In the genomic region with DNA sequence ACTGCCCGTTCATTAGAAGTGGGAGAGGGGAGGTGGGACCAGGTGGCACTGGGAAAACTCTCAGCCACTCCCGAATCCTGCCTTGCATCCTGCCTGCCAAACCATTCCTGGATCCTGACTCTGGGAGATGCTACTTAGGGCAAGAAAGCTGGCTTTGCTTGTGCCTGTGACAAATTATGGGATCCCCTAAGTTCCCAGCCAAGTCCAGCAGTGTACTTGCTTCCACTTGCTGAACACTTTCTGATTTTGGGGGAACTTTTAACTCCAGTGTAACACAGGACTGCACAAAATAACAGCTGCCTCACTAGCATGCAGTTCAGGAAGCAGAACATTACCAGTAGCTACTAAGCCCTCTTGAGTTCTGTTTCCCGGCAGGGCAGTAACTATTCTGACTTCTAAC, we compare ENCODE assay signal across 23 cellular contexts. TPM values are rescaled to one million over a fixed set of nuclear protein-coding genes. Genes with fewer than 3 reads are reported as not detected.
DNase-seq lines count a peak whose midpoint lies in the region; FAIRE-seq and TF ChIP-seq lines count a peak whose summit lies in the region.
"Had no signal": no experiment of that assay in that cellular context is flagged by ENCODE, and none has a peak within 500 bp of the region (broad histone marks: within the 10 kb centered on the region; RNA-seq: fewer than 3 reads in every experiment).

No MANE protein-coding gene starts in this region.

- H3K79me1 ChIP-seq in H1 (ENCODE audit: low read depth, low read length) = no peaks in the 10 kb centered on the region

- 0 out of 2 replicates have a peak overlapping the region, but pooled peaks have one; percentile 50 for H2BK15ac ChIP-seq in H1 (ENCODE audit: low read length)

- peaks cover 53% of the 10 kb centered on the region for H3F3A ChIP-seq in neural progenitor cell (ENCODE audit: low read depth)

- H2BK20ac ChIP-seq in H1 (ENCODE audit: low read length) = no peak overlapping the region

- no peaks in the 10 kb centered on the region for H3K36me3 Mint-ChIP-seq in neural progenitor cell

- no peak overlapping the region for H3K4me3 Mint-ChIP-seq in neural progenitor cell
- H3K4me3 Mint-ChIP-seq: CD4-positive, alpha-beta T cell had no signal

- 34% methylated on average over 3 of the region's 3 CpGs; no CpG with 5 or more reads in 1 of the 2 experiments for WGBS in H1 (ENCODE audit: extremely low coverage in 1 of 2, insufficient coverage in 1 of 2, insufficient read length in 1 of 2, insufficient replicate concordance in 2 of 2, low coverage in 1 of 2, low lambda C conversion rate in 2 of 2, missing lambda C conversion rate in 1 of 2), 2 experiments

- no peak overlapping the region for H4K5ac ChIP-seq in H1 (ENCODE audit: insufficient read length, low read depth, low read length)

- TF ChIP-seq RAD21 in H1 (IDR thresholded peaks at IDR 0.05 in 1 of 2, conservative IDR thresholded peaks at IDR 0.05 in 1 of 2; ENCODE audit: low read depth in 2 of 2, low read length in 2 of 2) = no peak

- no peak overlapping the region for H4K8ac ChIP-seq in H1 (ENCODE audit: extremely low read depth, insufficient read depth, low read length)

- DNase-seq in left ventricle myocardium inferior (no peak), cardiac septum (ENCODE audit: low spot score) (no peak), H1 (ENCODE audit: low read depth in 1 of 2, low spot score in 2 of 2) (no peak), neural progenitor cell (ENCODE audit: low spot score) (no peak), NCI-H1105 treated with DMSO at 0.1 percent for 48 hours (lab: John Stamatoyannopoulos, UW) (no peak)
- no peak for DNase-seq in stimulated activated CD4-positive, alpha-beta T cell treated with anti-CD3 and anti-CD28 coated beads, Interleukin-4, amount 100 ng/mL, for 1 hour
- no peak for DNase-seq in activated naive CD4-positive, alpha-beta T cell treated with anti-CD3 and anti-CD28 coated beads, Interleukin-2, amount 50 U/mL, for 16 hours
- DNase-seq: AML-193; CD4-positive, alpha-beta T cell; COR-L47; GM23248; NCI-H1092; NCI-H1436; NCI-H187 treated with DMSO at 0.1 percent for 48 hours; NCI-H524 treated with DMSO at 0.1 percent for 48 hours; NCI-H774 had no signal

- H2AK5ac ChIP-seq in H1 (ENCODE audit: low read depth, low read length) = no peak overlapping the region

- H3K4me2 ChIP-seq in H1 (ENCODE audit: insufficient read depth in 1 of 2, low read depth in 2 of 2, low read length in 2 of 2) (no peak overlapping the region), neural progenitor cell (peak overlapping the region; percentile 2)
- H3K4me2 ChIP-seq: BLaER1 treated with 17β-estradiol and CSF1 and Interleukin-3, amounts not matched to agents 10 nM and 100 nM had no signal

- no peak overlapping the region for H3K4ac ChIP-seq in H1 (replicated peaks; ENCODE audit: insufficient read length, low read depth, low read length)

- H2BK5ac ChIP-seq in H1 (ENCODE audit: low read depth, low read length) = no peak overlapping the region

- H3K23ac ChIP-seq in H1 (ENCODE audit: insufficient read length) = no peak overlapping the region

- H2AFZ ChIP-seq in H1 (ENCODE audit: low read length) (no peak overlapping the region), neural progenitor cell (replicated peaks) (no peak overlapping the region)
- H2AFZ ChIP-seq: GM23248 had no signal

- TF ChIP-seq EP300 in H1 (IDR thresholded peaks at IDR 0.05; ENCODE audit: borderline replicate concordance in 1 of 2, low read depth in 2 of 2, low read length in 2 of 2) = no peak

- no peak overlapping the region for H4K91ac ChIP-seq in H1 (replicated peaks; ENCODE audit: insufficient read length, low read length)

- peaks cover 5 to 16% of the 10 kb centered on the region in 2 experiments for H4K20me1 ChIP-seq in H1 (replicated peaks in 1 of 2; ENCODE audit: control insufficient read depth in 1 of 2, insufficient read depth in 2 of 2, low read length in 2 of 2)
- peaks cover 53% of the 10 kb centered on the region for H4K20me1 ChIP-seq in neural progenitor cell (ENCODE audit: low read depth)

- H2BK12ac ChIP-seq in H1 (ENCODE audit: low read depth, low read length) = 0 out of 2 replicates have a peak overlapping the region, but pooled peaks have one; percentile 19

- peaks cover 52% of the 10 kb centered on the region for H3K27me3 Mint-ChIP-seq in neural progenitor cell (ENCODE audit: insufficient read depth, low read depth)

- no peak for FAIRE-seq in H1 (lab: Jason Lieb, UNC)
- FAIRE-seq: A204.1, G401.6, RCC 7860 had no signal

- H3K4me3 ChIP-seq in left ventricle myocardium inferior (no peak overlapping the region), H1 (ENCODE audit: extremely low read depth in 1 of 4, insufficient read depth in 2 of 4, low read depth in 3 of 4, low read length in 4 of 4) (no peak overlapping the region), neural progenitor cell (no peak overlapping the region)
- H3K4me3 ChIP-seq: BLaER1 treated with 17β-estradiol and CSF1 and Interleukin-3, amounts not matched to agents 10 nM and 100 nM; GM23248; SJSA1 had no signal

- CTCF ChIA-PET in H1 (lab: Charles Lee; ENCODE audit: partially characterized antibody) = interaction anchor here (0.6 to 1.7 kb wide), 4 partner anchors 20 to 493 kb away, joined by 3 to 6 read pairs (median 4); no protein-coding TSS in a partner anchor

- H2BK120ac ChIP-seq in H1 (replicated peaks; ENCODE audit: low read depth, low read length) = no peak overlapping the region

- H3K4me1 ChIP-seq in left ventricle myocardium inferior (peaks cover 70% of the 10 kb centered on the region), H1 (replicated peaks in 1 of 4; ENCODE audit: control insufficient read depth in 3 of 4, insufficient read depth in 4 of 4, low read length in 3 of 4) (peaks cover 0 to 31% (median 16%) of the 10 kb centered on the region in 4 experiments; a peak in 6 of 7 replicates), neural progenitor cell (peaks cover 34% of the 10 kb centered on the region)
- H3K4me1 ChIP-seq: BLaER1 treated with 17β-estradiol and CSF1 and Interleukin-3, amounts not matched to agents 10 nM and 100 nM; SJSA1 had no signal

- no peak overlapping the region for H3K56ac ChIP-seq in H1 (replicated peaks; ENCODE audit: insufficient read length, low read depth, low read length)

- H3K9ac ChIP-seq in H1 (replicated peaks in 1 of 4; ENCODE audit: extremely low read depth in 1 of 4, low read depth in 3 of 4, low read length in 3 of 4) (no peak overlapping the region), neural progenitor cell (no peak overlapping the region)
- H3K9ac ChIP-seq: BLaER1 treated with 17β-estradiol and CSF1 and Interleukin-3, amounts not matched to agents 10 nM and 100 nM; GM23248 had no signal

- POLR2A ChIA-PET in H1 (lab: Charles Lee; ENCODE audit: partially characterized antibody) = interaction anchor here (4.8 kb wide), 1 partner anchor 13 kb away, joined by 27 read pairs; a partner anchor contains a TSS

- H3K9me3 Mint-ChIP-seq in neural progenitor cell = no peaks in the 10 kb centered on the region
- H3K9me3 Mint-ChIP-seq: CD4-positive, alpha-beta T cell had no signal

- no peak for TF ChIP-seq POLR2A in H1 (IDR thresholded peaks at IDR 0.05; ENCODE audit: control extremely low read depth in 1 of 2, low read depth in 2 of 2, low read length in 2 of 2)

- intact Hi-C loops in left ventricle myocardium inferior (cut with micrococcal nuclease) = no loop called here
- intact Hi-C loops in cardiac septum (cut with DNase I) = no loop called here

- H3K9me3 ChIP-seq in left ventricle myocardium inferior (replicated peaks) = no peaks in the 10 kb centered on the region
- no peaks in the 10 kb centered on the region for H3K9me3 ChIP-seq in H1 (ENCODE audit: insufficient read depth in 2 of 2, low read depth in 1 of 2, low read length in 1 of 2)
- no peaks in the 10 kb centered on the region for H3K9me3 ChIP-seq in neural progenitor cell (ENCODE audit: low read depth)

- peaks cover 99% of the 10 kb centered on the region for H3K27me3 ChIP-seq in left ventricle myocardium inferior (ENCODE audit: low read depth)
- peaks cover 49 to 100% (median 88%) of the 10 kb centered on the region in 4 experiments for H3K27me3 ChIP-seq in H1 (replicated peaks in 1 of 4; ENCODE audit: control insufficient read depth in 3 of 4, extremely low read depth in 1 of 4, insufficient read depth in 3 of 4, low read length in 3 of 4)
- peaks cover 100% of the 10 kb centered on the region for H3K27me3 ChIP-seq in neural progenitor cell

- H3K23me2 ChIP-seq in H1 (ENCODE audit: low read depth, low read length) = no peaks in the 10 kb centered on the region; the same call in 1 of the 2 replicates

- TF ChIP-seq CTCF in left ventricle myocardium inferior (IDR thresholded peaks at IDR 0.05; ENCODE audit: borderline replicate concordance) (no peak), H1 (IDR thresholded peaks at IDR 0.05; ENCODE audit: control extremely low read depth in 1 of 3, insufficient read depth in 1 of 3, low read depth in 1 of 3, low read length in 3 of 3) (no peak), neural progenitor cell (IDR thresholded peaks at IDR 0.05) (no peak)

- peak overlapping the region; percentile 91 for H3K27ac ChIP-seq in left ventricle myocardium inferior (replicated peaks)
- H3K27ac ChIP-seq in H1 (ENCODE audit: low read depth, low read length) = no peak overlapping the region
- no peak overlapping the region for H3K27ac ChIP-seq in neural progenitor cell
- H3K27ac ChIP-seq: BLaER1 treated with 17β-estradiol and CSF1 and Interleukin-3, amounts not matched to agents 10 nM and 100 nM; GM23248; SJSA1 had no signal

- H3K79me2 ChIP-seq in H1 (ENCODE audit: control insufficient read depth in 1 of 2, insufficient read depth in 2 of 2, low read length in 2 of 2) = no peaks in the 10 kb centered on the region
- no peaks in the 10 kb centered on the region for H3K79me2 ChIP-seq in neural progenitor cell (ENCODE audit: low read depth)

- H3K14ac ChIP-seq in H1 (ENCODE audit: insufficient read length) = no peak overlapping the region

- H3K27ac Mint-ChIP-seq in neural progenitor cell = no peak overlapping the region
- H3K27ac Mint-ChIP-seq: CD4-positive, alpha-beta T cell had no signal

- no peaks in the 10 kb centered on the region for H3K36me3 ChIP-seq in left ventricle myocardium inferior
- no peaks in the 10 kb centered on the region; a peak in 1 of 8 replicates for H3K36me3 ChIP-seq in H1 (ENCODE audit: control insufficient read depth in 2 of 4, insufficient read depth in 4 of 4, low read length in 3 of 4)
- H3K36me3 ChIP-seq in neural progenitor cell = no peaks in the 10 kb centered on the region
- H3K36me3 ChIP-seq: BLaER1 treated with 17β-estradiol and CSF1 and Interleukin-3, amounts not matched to agents 10 nM and 100 nM; SJSA1 had no signal

- H3K18ac ChIP-seq in H1 (ENCODE audit: extremely low read depth, low read length) = no peak overlapping the region

- H3K4me1 Mint-ChIP-seq in neural progenitor cell = peaks cover 32% of the 10 kb centered on the region

RNA-seq across cellular contexts. Expression of a gene that starts 12.5 kb away (rescaled TPM):
- 248 TPM for total RNA-seq in left ventricle myocardium inferior
- 157 TPM for total RNA-seq in cardiac septum
- not detected in 2 replicates for total RNA-seq in H1 (2021; fragmentation: NEBNext Ultra II Directional; extraction: Animal tissue kit (Norgen Biotek cat#: 25700))
- polyA plus RNA-seq in H1 (2011; rRNA removed) = 0.13 TPM in 1 of 2 replicates, not detected in the other
- polyA plus RNA-seq in H1 (2011; cell fraction: cytosol; rRNA removed) = not detected
- polyA plus RNA-seq in H1 (2011; cell fraction: nucleus; rRNA removed) = 0.21 TPM
- polyA plus RNA-seq in H1 (2012, experiment 1 of 2) = 0.11 TPM in 1 of 4 replicates, not detected in the others
- polyA plus RNA-seq in H1 (2012, experiment 2 of 2) = 0.09 TPM
- polyA plus RNA-seq in H1 (2013, experiment 1 of 2) = 0.12 TPM
- polyA plus RNA-seq in H1 (2013, experiment 2 of 2) = not detected
- polyA minus RNA-seq in H1 (2011; rRNA and poly(A)+ RNA removed) = 0.09 TPM in 1 of 2 replicates, not detected in the other
- polyA minus RNA-seq in H1 (2011; cell fraction: cytosol; rRNA and poly(A)+ RNA removed) = not detected
- 1.5 TPM for polyA minus RNA-seq in H1 (2011; cell fraction: nucleus; rRNA and poly(A)+ RNA removed)
- not detected in 2 replicates for total RNA-seq in neural progenitor cell (ENCODE audit: low replicate concordance)
- total RNA-seq: CD4-positive, alpha-beta T cell; GM23248; HT-29; SJSA1 had no signal
- polyA plus RNA-seq: AG04450, GM23248 had no signal

Comparison
In these comparisons a context has a peak if more than half of its experiments do, and no peak if none do; other contexts are left out.
1. RNA of a gene that starts 12.5 kb away (total RNA-seq): 248 TPM in left ventricle myocardium inferior (single experiment) and 157 TPM in cardiac septum (single experiment); not detected in H1 and not detected in neural progenitor cell; every median in the first group is over 100 times any median in the second.